10 cellular contexts compared by ENCODE assay signal in genomic region chr16:84183911-84184310, GRCh38. TPM values are rescaled to one million over a fixed set of nuclear protein-coding genes. Genes with fewer than 3 reads are reported as not detected.
DNase-seq lines count a peak whose midpoint lies in the region; ATAC-seq and TF ChIP-seq lines count a peak whose summit lies in the region.
"Had no signal": no experiment of that assay in that cellular context is flagged by ENCODE, and none has a peak within 500 bp of the region (broad histone marks: within the 10 kb centered on the region; RNA-seq: fewer than 3 reads in every experiment).

No MANE protein-coding gene starts in this region.

- no peaks in the 10 kb centered on the region for H3K27me3 ChIP-seq in BE2C
- H3K27me3 ChIP-seq in endodermal cell (ENCODE audit: control insufficient read depth, insufficient read depth, low read length, poor library complexity, severe bottlenecking), result no peaks in the 10 kb centered on the region

- H3K4me1 ChIP-seq in BE2C, result no peaks in the 10 kb centered on the region
- H3K4me1 ChIP-seq in endodermal cell (ENCODE audit: control insufficient read depth, insufficient read depth, low read length), result no peaks in the 10 kb centered on the region

- no peaks in the 10 kb centered on the region for H3K27me3 Mint-ChIP-seq in endodermal cell (ENCODE audit: insufficient read depth)
- H3K27me3 Mint-ChIP-seq in stimulated activated naive CD8-positive, alpha-beta T cell treated with anti-CD3 and anti-CD28 coated beads, Interleukin-15, amount 100 ng/mL, for 72 hours, result no peaks in the 10 kb centered on the region

- no peaks in the 10 kb centered on the region for H3K9me3 ChIP-seq in BE2C
- H3K9me3 ChIP-seq in endodermal cell (ENCODE audit: control insufficient read depth, low read length), result no peaks in the 10 kb centered on the region

- no peak overlapping the region for H3K4me3 ChIP-seq in BE2C (ENCODE audit: low read depth, low read length)
- H3K4me3 ChIP-seq in LNCaP clone FGC (ENCODE audit: low read depth, low read length), result no peak overlapping the region
- H3K4me3 ChIP-seq in endodermal cell (ENCODE audit: low read length), result no peak overlapping the region
- H3K4me3 ChIP-seq in retinal pigment epithelial cell (ENCODE audit: low read length), result no peak overlapping the region

- TF ChIP-seq CTCF in BE2C (IDR thresholded peaks at IDR 0.05; ENCODE audit: low read depth, low read length), result peak; percentile 82
- TF ChIP-seq CTCF in LNCaP clone FGC (IDR thresholded peaks at IDR 0.05; ENCODE audit: control insufficient read depth, extremely low read depth, insufficient read depth), result peak; percentile 65
- peak; percentile 35 for TF ChIP-seq CTCF in endodermal cell (conservative IDR thresholded peaks at IDR 0.05)
- TF ChIP-seq CTCF in retinal pigment epithelial cell (conservative IDR thresholded peaks at IDR 0.05; ENCODE audit: low read depth, low read length), result peak; percentile 31

- peaks cover 8% of the 10 kb centered on the region for H3K4me1 Mint-ChIP-seq in endodermal cell
- peaks cover 37% of the 10 kb centered on the region for H3K4me1 Mint-ChIP-seq in stimulated activated naive CD8-positive, alpha-beta T cell treated with anti-CD3 and anti-CD28 coated beads, Interleukin-15, amount 100 ng/mL, for 72 hours

- 91 to 92% methylated on average over 9 of the region's 9 CpGs for WGBS in endodermal cell (ENCODE audit: insufficient coverage in 1 of 2, insufficient read length in 1 of 2), 2 experiments

- H3K4me3 Mint-ChIP-seq in endodermal cell, result no peak overlapping the region
- H3K4me3 Mint-ChIP-seq in stimulated activated naive CD8-positive, alpha-beta T cell treated with anti-CD3 and anti-CD28 coated beads, Interleukin-15, amount 100 ng/mL, for 72 hours, result no peak overlapping the region

- ATAC-seq in HG02852 (IDR thresholded peaks at IDR 0.05; ENCODE audit: unreplicated experiment) (no peak), GM19324 (IDR thresholded peaks at IDR 0.05; ENCODE audit: low FRiP score, unreplicated experiment) (no peak)
- ATAC-seq in stimulated activated naive CD8-positive, alpha-beta T cell treated with anti-CD3 and anti-CD28 coated beads, Interleukin-15, amount 100 ng/mL, for 72 hours, result no peak

- no peak overlapping the region for H3K9ac ChIP-seq in endodermal cell (ENCODE audit: extremely low read depth, low read length, poor library complexity, severe bottlenecking)

- no peaks in the 10 kb centered on the region for H3K9me3 Mint-ChIP-seq in endodermal cell
- no peaks in the 10 kb centered on the region for H3K9me3 Mint-ChIP-seq in stimulated activated naive CD8-positive, alpha-beta T cell treated with anti-CD3 and anti-CD28 coated beads, Interleukin-15, amount 100 ng/mL, for 72 hours

- H3K27ac ChIP-seq in endodermal cell (ENCODE audit: low read depth, low read length), result no peak overlapping the region

- H3K36me3 Mint-ChIP-seq in endodermal cell (ENCODE audit: low read depth), result peaks cover 33% of the 10 kb centered on the region

- no peak overlapping the region for H3K27ac Mint-ChIP-seq in endodermal cell
- H3K27ac Mint-ChIP-seq in stimulated activated naive CD8-positive, alpha-beta T cell treated with anti-CD3 and anti-CD28 coated beads, Interleukin-15, amount 100 ng/mL, for 72 hours, result peak overlapping the region in 1 of 2 donors; percentile 69

- H3K36me3 ChIP-seq in BE2C (peaks cover 45% of the 10 kb centered on the region), endodermal cell (ENCODE audit: control insufficient read depth, insufficient read depth, low read length) (peaks cover 32% of the 10 kb centered on the region)

- peak; percentile 65 for DNase-seq in BE2C
- DNase-seq in LNCaP clone FGC (ENCODE audit: low read depth), result no peak
- no peak for DNase-seq in endodermal cell
- no peak for DNase-seq in retinal pigment epithelial cell (ENCODE audit: low read depth)
- DNase-seq in stimulated activated naive CD8-positive, alpha-beta T cell treated with anti-CD3 and anti-CD28 coated beads, Interleukin-15, amount 100 ng/mL, for 72 hours, result no peak
- DNase-seq in activated effector memory CD4-positive, alpha-beta T cell treated with anti-CD3 and anti-CD28 coated beads, Interleukin-2, amount 50 U/mL, for 16 hours, result no peak
- DNase-seq: NCI-H510A treated with DMSO at 0.1 percent for 48 hours had no signal

RNA-seq across cellular contexts. Expression of gene TAF1C, which starts 2.9 kb away (rescaled TPM):
- polyA plus RNA-seq in BE2C (2012; ENCODE audit: insufficient read depth, insufficient read length, low read depth), result 73.4 TPM
- 10 to 100 TPM; 92.0 to 99.8 TPM for total RNA-seq in endodermal cell
- 51.8 TPM for polyA plus RNA-seq in endodermal cell (2013, experiment 1 of 2)
- 37.9 TPM for polyA plus RNA-seq in endodermal cell (2013, experiment 2 of 2)

RNA-seq across cellular contexts. Expression of gene ADAD2, which starts 7.0 kb away (rescaled TPM):
- polyA plus RNA-seq in BE2C (2012; ENCODE audit: insufficient read depth, insufficient read length, low read depth), result not detected
- not detected for total RNA-seq in endodermal cell
- 0.21 TPM for polyA plus RNA-seq in endodermal cell (2013, experiment 1 of 2)
- polyA plus RNA-seq in endodermal cell (2013, experiment 2 of 2), result not detected

RNA-seq across cellular contexts. Expression of gene DNAAF1, which starts 38.8 kb away (rescaled TPM):
- polyA plus RNA-seq in BE2C (2012; ENCODE audit: insufficient read depth, insufficient read length, low read depth), result 14.1 TPM
- total RNA-seq in endodermal cell, result under 1 TPM; 0.59 to 0.66 TPM
- polyA plus RNA-seq in endodermal cell (2013, experiment 1 of 2), result 0.57 TPM
- polyA plus RNA-seq in endodermal cell (2013, experiment 2 of 2), result 0.54 TPM

RNA-seq across cellular contexts. Expression of gene HSDL1, which starts 38.9 kb away (rescaled TPM):
- 17.4 TPM for polyA plus RNA-seq in BE2C (2012; ENCODE audit: insufficient read depth, insufficient read length, low read depth)
- 10 to 100 TPM; 49.5 to 68.3 TPM for total RNA-seq in endodermal cell
- 73.7 TPM for polyA plus RNA-seq in endodermal cell (2013, experiment 1 of 2)
- 66.8 TPM for polyA plus RNA-seq in endodermal cell (2013, experiment 2 of 2)

RNA-seq across cellular contexts. Expression of gene KCNG4, which starts 55.9 kb away (rescaled TPM):
- polyA plus RNA-seq in BE2C (2012; ENCODE audit: insufficient read depth, insufficient read length, low read depth), result 0.17 TPM
- total RNA-seq in endodermal cell, result not detected
- not detected for polyA plus RNA-seq in endodermal cell (2013, experiment 1 of 2)
- not detected for polyA plus RNA-seq in endodermal cell (2013, experiment 2 of 2)
- polyA plus RNA-seq: adipose tissue had no signal

Comparison
In these comparisons a context has a peak if more than half of its experiments do, and no peak if none do; other contexts are left out.
1. CTCF ChIP-seq: peak in every context shown above with its lines; median percentile 82 in BE2C; 65 in LNCaP clone FGC; 35 in endodermal cell; 31 in retinal pigment epithelial cell.